27 cellular contexts compared by ENCODE assay signal in genomic region chr12:102376781-102377180, GRCh38.
A peak's percentile ranks its signal among the peaks of the same experiment; 100 is the strongest.
DNase-seq lines count a peak whose midpoint lies in the region; ATAC-seq, FAIRE-seq and TF ChIP-seq lines count a peak whose summit lies in the region.
"Had no signal": no experiment of that assay in that cellular context is flagged by ENCODE, and none has a peak within 500 bp of the region (broad histone marks: within the 10 kb centered on the region; RNA-seq: fewer than 3 reads in every experiment).

No MANE protein-coding gene starts in this region.

- H3K27ac ChIP-seq in K562 (ENCODE audit: extremely low read depth, low read depth, low read length) (no peak overlapping the region; the same call in 2 of the 3 replicates), gastrocnemius medialis (peak overlapping the region; percentile 65 to 79 (median 74)), subcutaneous abdominal adipose tissue (ENCODE audit: low read depth, low read length) (peak overlapping the region; percentile 31), RWPE1 (no peak overlapping the region), esophagus muscularis mucosa (replicated peaks in 1 of 4) (no peak overlapping the region)
- H3K27ac ChIP-seq: BLaER1 had no signal

- no peak for TF ChIP-seq CTCF in K562 (IDR thresholded peaks at IDR 0.05 in 2 of 3, conservative IDR thresholded peaks at IDR 0.05 in 1 of 3; ENCODE audit: insufficient read depth in 2 of 3, low read depth in 1 of 3, low read length in 3 of 3)
- TF ChIP-seq CTCF in gastrocnemius medialis (IDR thresholded peaks at IDR 0.05 in 4 of 5, conservative IDR thresholded peaks at IDR 0.05 in 1 of 5), result no peak
- TF ChIP-seq CTCF in RWPE1 (conservative IDR thresholded peaks at IDR 0.05; ENCODE audit: low read depth), result no peak
- TF ChIP-seq CTCF in esophagus muscularis mucosa (IDR thresholded peaks at IDR 0.05), result no peak

- BruUV-seq in K562 (replicated peaks; lab: Mats Ljungman, UMichigan), result no TSS peak

- peaks cover 29% of the 10 kb centered on the region for H3K4me1 Mint-ChIP-seq in stimulated activated naive CD8-positive, alpha-beta T cell treated with anti-CD3 and anti-CD28 coated beads, Interleukin-15, Interleukin-2, amounts not matched to agents 100 ng/mL and 50 ng/mL, for 24 hours (ENCODE audit: low read depth)
- H3K4me1 Mint-ChIP-seq: CD14-positive monocyte; CD4-positive, alpha-beta memory T cell; CD4-positive, CD25-positive, alpha-beta regulatory T cell had no signal

- TF ChIP-seq EP300 in K562 (IDR thresholded peaks at IDR 0.05; ENCODE audit: low read length) (no peak), esophagus muscularis mucosa (IDR thresholded peaks at IDR 0.05) (no peak)

- ATAC-seq in stimulated activated naive CD8-positive, alpha-beta T cell treated with anti-CD3 and anti-CD28 coated beads, Interleukin-15, Interleukin-2, amounts not matched to agents 100 U/mL and 50 U/mL, for 24 hours, result no peak
- ATAC-seq in K562 (no peak), gastrocnemius medialis (no peak), HG03469 (IDR thresholded peaks at IDR 0.05; ENCODE audit: unreplicated experiment) (no peak)
- ATAC-seq: GM12878 had no signal

- H4K20me1 ChIP-seq in K562 (replicated peaks; ENCODE audit: control insufficient read depth, insufficient read depth, low read length), result no peaks in the 10 kb centered on the region
- H4K20me1 ChIP-seq: BLaER1 had no signal

- intact Hi-C loops in K562 (cut with micrococcal nuclease) (no loop called here), gastrocnemius medialis (cut with DNase I; ENCODE audit: low total_unique reads) (loop anchor here (1.0 kb wide), 2 partner anchors 32 to 51 kb away; no protein-coding TSS in a partner anchor), esophagus muscularis mucosa (cut with DNase I) (no loop called here)

- H3K9ac ChIP-seq in K562 (ENCODE audit: insufficient read depth in 1 of 2, low read depth in 2 of 2, low read length in 2 of 2) (no peak overlapping the region), subcutaneous abdominal adipose tissue (ENCODE audit: low read length in 5 of 5) (peak overlapping the region in 1 of 5 donors; percentile 54)
- H3K9ac ChIP-seq: BLaER1 had no signal

- no peaks in the 10 kb centered on the region for H3K27me3 Mint-ChIP-seq in stimulated activated naive CD8-positive, alpha-beta T cell treated with anti-CD3 and anti-CD28 coated beads, Interleukin-15, Interleukin-2, amounts not matched to agents 100 ng/mL and 50 ng/mL, for 24 hours
- H3K27me3 Mint-ChIP-seq: CD8-positive, alpha-beta memory T cell had no signal

- no peak overlapping the region for H2AFZ ChIP-seq in K562 (ENCODE audit: low read depth, low read length)

- FAIRE-seq in K562 (lab: Jason Lieb, UNC), result peak; percentile 19
- FAIRE-seq: A204.1, GM12878, GM18507 had no signal

- H3K4me3 Mint-ChIP-seq in stimulated activated naive CD8-positive, alpha-beta T cell treated with anti-CD3 and anti-CD28 coated beads, Interleukin-15, Interleukin-2, amounts not matched to agents 100 ng/mL and 50 ng/mL, for 24 hours, result no peak overlapping the region
- H3K4me3 Mint-ChIP-seq: CD14-positive monocyte; CD4-positive, alpha-beta memory T cell; CD4-positive, CD25-positive, alpha-beta regulatory T cell; CD8-positive, alpha-beta memory T cell had no signal

- DNase-seq in stimulated activated naive CD8-positive, alpha-beta T cell treated with anti-CD3 and anti-CD28 coated beads, Interleukin-15, Interleukin-2, amounts not matched to agents 100 U/mL and 50 U/mL, for 24 hours, result no peak
- DNase-seq in K562 (ENCODE audit: extremely low read depth in 1 of 4, low spot score in 3 of 4) (no peak), gastrocnemius medialis (no peak), RWPE1 (ENCODE audit: low spot score) (no peak), esophagus muscularis mucosa (ENCODE audit: extremely low spot score) (no peak)
- DNase-seq: 8988T; ACHN; BE2C; C1 segment of cervical spinal cord; CD4-positive, alpha-beta memory T cell; CD4-positive, CD25-positive, alpha-beta regulatory T cell; CD8-positive, alpha-beta memory T cell; COR-L47; DMS 273 treated with DMSO at 0.1 percent for 48 hours; DMS153; DMS53; DMS79; DND-41; GDM1 had no signal

- H3K4me2 ChIP-seq in K562 (ENCODE audit: insufficient read depth, low read length), result no peak overlapping the region
- H3K4me2 ChIP-seq: BLaER1 had no signal

- H3K27me3 ChIP-seq in K562 (ENCODE audit: control insufficient read depth in 2 of 2, insufficient read depth in 2 of 2, low read length in 2 of 2) (no peaks in the 10 kb centered on the region), gastrocnemius medialis (no peaks in the 10 kb centered on the region), subcutaneous abdominal adipose tissue (ENCODE audit: control insufficient read depth in 5 of 5, insufficient read depth in 4 of 5, low read length in 5 of 5) (no peaks in the 10 kb centered on the region), esophagus muscularis mucosa (no peaks in the 10 kb centered on the region)
- H3K27me3 ChIP-seq: BE2C, BLaER1 had no signal

- POLR2A ChIA-PET in K562 (lab: Yijun Ruan, JAX), result no interaction called here
- POLR2A ChIA-PET in RWPE1 (lab: Yijun Ruan, JAX; ENCODE audit: low non-redundant PET), result no interaction called here

- H3K36me3 ChIP-seq in K562 (ENCODE audit: control insufficient read depth, insufficient read depth, low read length), result no peaks in the 10 kb centered on the region
- no peaks in the 10 kb centered on the region for H3K36me3 ChIP-seq in gastrocnemius medialis
- no peaks in the 10 kb centered on the region for H3K36me3 ChIP-seq in subcutaneous abdominal adipose tissue (ENCODE audit: control insufficient read depth in 5 of 5, insufficient read depth in 5 of 5, low read length in 5 of 5)
- no peaks in the 10 kb centered on the region for H3K36me3 ChIP-seq in esophagus muscularis mucosa
- H3K36me3 ChIP-seq: BE2C, BLaER1 had no signal

- H3K9me1 ChIP-seq in K562 (ENCODE audit: control insufficient read depth, insufficient read depth, low read length), result no peaks in the 10 kb centered on the region

- H3K9me3 Mint-ChIP-seq in stimulated activated naive CD8-positive, alpha-beta T cell treated with anti-CD3 and anti-CD28 coated beads, Interleukin-15, Interleukin-2, amounts not matched to agents 100 ng/mL and 50 ng/mL, for 24 hours, result peaks cover 9% of the 10 kb centered on the region

- H3K4me1 ChIP-seq in K562 (replicated peaks in 1 of 2; ENCODE audit: control insufficient read depth in 2 of 2, insufficient read depth in 2 of 2, low read length in 2 of 2), result peaks cover 6 to 19% of the 10 kb centered on the region in 2 experiments; a peak in 3 of 5 replicates
- H3K4me1 ChIP-seq in gastrocnemius medialis, result peaks cover 7 to 14% of the 10 kb centered on the region in 2 donors
- peaks cover 4 to 18% (median 10%) of the 10 kb centered on the region in 5 donors for H3K4me1 ChIP-seq in subcutaneous abdominal adipose tissue (ENCODE audit: control insufficient read depth in 5 of 5, insufficient read depth in 5 of 5, low read length in 5 of 5)
- peaks cover 0 to 8% (median 0%) of the 10 kb centered on the region in 4 donors for H3K4me1 ChIP-seq in esophagus muscularis mucosa
- H3K4me1 ChIP-seq: BE2C had no signal

- in situ Hi-C loops in K562 (cut with MboI), result no loop called here
- in situ Hi-C loops in gastrocnemius medialis (cut with MboI; ENCODE audit: low sequenced_read_pairs in 4 of 4), result no loop called here

- H3K4me3 ChIP-seq in K562 (no peak overlapping the region), gastrocnemius medialis (no peak overlapping the region), subcutaneous abdominal adipose tissue (ENCODE audit: low read depth in 1 of 5, low read length in 5 of 5) (no peak overlapping the region), esophagus muscularis mucosa (no peak overlapping the region)
- H3K4me3 ChIP-seq: BLaER1, GM12878 had no signal

- H3K36me3 Mint-ChIP-seq in stimulated activated naive CD8-positive, alpha-beta T cell treated with anti-CD3 and anti-CD28 coated beads, Interleukin-15, Interleukin-2, amounts not matched to agents 100 ng/mL and 50 ng/mL, for 24 hours (ENCODE audit: low read depth), result no peaks in the 10 kb centered on the region
- H3K36me3 Mint-ChIP-seq: CD14-positive monocyte; CD4-positive, alpha-beta memory T cell; CD4-positive, CD25-positive, alpha-beta regulatory T cell; CD8-positive, alpha-beta memory T cell had no signal

- no peak for TF ChIP-seq RAD21 in K562 (CRISPR knock-in tag; conservative IDR thresholded peaks at IDR 0.05 in 1 of 2, IDR thresholded peaks at IDR 0.05 in 1 of 2)

- TF ChIP-seq POLR2A in K562 (conservative IDR thresholded peaks at IDR 0.05), result no peak
- peak in 1 of 2 donors; percentile 19 for TF ChIP-seq POLR2A in gastrocnemius medialis (IDR thresholded peaks at IDR 0.05)
- TF ChIP-seq POLR2A in esophagus muscularis mucosa (IDR thresholded peaks at IDR 0.05; ENCODE audit: low read depth), result no peak

- H3K27ac Mint-ChIP-seq in stimulated activated naive CD8-positive, alpha-beta T cell treated with anti-CD3 and anti-CD28 coated beads, Interleukin-15, Interleukin-2, amounts not matched to agents 100 ng/mL and 50 ng/mL, for 24 hours, result peak overlapping the region; percentile 12
- H3K27ac Mint-ChIP-seq: CD14-positive monocyte; CD4-positive, alpha-beta memory T cell had no signal

- H3K9me3 ChIP-seq in K562 (replicated peaks; ENCODE audit: control insufficient read depth, insufficient read depth, low read depth, low read length) (no peaks in the 10 kb centered on the region), gastrocnemius medialis (no peaks in the 10 kb centered on the region), subcutaneous abdominal adipose tissue (ENCODE audit: control insufficient read depth in 5 of 5, low read length in 5 of 5) (no peaks in the 10 kb centered on the region), esophagus muscularis mucosa (no peaks in the 10 kb centered on the region)
- H3K9me3 ChIP-seq: BE2C, BLaER1 had no signal

- H3K79me2 ChIP-seq in K562 (ENCODE audit: control insufficient read depth, insufficient read depth, low read length), result no peaks in the 10 kb centered on the region

- CTCF ChIA-PET in K562 (lab: Yijun Ruan, JAX; ENCODE audit: low intra/inter-chr PET ratio), result interaction anchor here (0.6 kb wide), 1 partner anchor 209 kb away, joined by 3 read pairs; no protein-coding TSS in a partner anchor
- CTCF ChIA-PET in RWPE1 (lab: Yijun Ruan, JAX), result no interaction called here

TF ChIP-seq in K562, 482 proteins besides CTCF, POLR2A, EP300 and RAD21 (continues in another document):
- TF ChIP-seq ADNP (tag; IDR thresholded peaks at IDR 0.05) (peak; percentile 72), DDX20 (tag; IDR thresholded peaks at IDR 0.05; ENCODE audit: low read depth) (no peak), CHD4 (IDR thresholded peaks at IDR 0.05; ENCODE audit: insufficient read depth, insufficient replicate concordance, low read depth, low read length, poor library complexity, severe bottlenecking) (peak; percentile 47), MLX (CRISPR knock-in tag; conservative IDR thresholded peaks at IDR 0.05) (no peak), MECOM (CRISPR knock-in tag; IDR thresholded peaks at IDR 0.05) (no peak), ZNF561 (CRISPR knock-in tag; conservative IDR thresholded peaks at IDR 0.05) (no peak)

Comparison
In these comparisons a context has a peak if more than half of its experiments do, and no peak if none do; other contexts are left out.
1. H3K27ac ChIP-seq: peak in gastrocnemius medialis (4 of 4) and subcutaneous abdominal adipose tissue (single experiment); none in K562 (single experiment), RWPE1 (single experiment) and esophagus muscularis mucosa (0 of 4).